ENCODE assay signal across 20 cellular contexts in the genomic region with DNA sequence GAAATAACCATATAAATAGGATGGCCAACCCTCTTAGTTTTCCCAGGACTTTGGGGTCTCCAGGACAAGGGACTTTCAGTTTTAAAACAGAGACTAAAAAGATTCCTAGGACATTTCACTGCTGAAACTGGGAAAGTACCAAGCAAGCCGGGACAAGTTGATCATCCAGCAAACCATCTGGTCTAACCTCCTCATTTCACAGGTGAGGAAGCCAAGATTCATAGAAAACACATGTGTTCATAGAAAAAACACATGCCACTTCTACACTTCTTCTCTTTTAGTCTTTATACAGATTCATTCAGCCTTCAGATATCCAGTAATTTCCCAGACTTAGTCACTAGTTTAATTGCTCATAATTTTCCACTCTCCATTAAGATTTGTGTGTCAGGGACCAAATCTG.
DNase-seq lines count a peak whose midpoint lies in the region; FAIRE-seq and TF ChIP-seq lines count a peak whose summit lies in the region.
"Had no signal": no experiment of that assay in that cellular context is flagged by ENCODE, and none has a peak within 500 bp of the region (broad histone marks: within the 10 kb centered on the region; RNA-seq: fewer than 3 reads in every experiment).

No MANE protein-coding gene starts in this region.

- H3K27me3 ChIP-seq in breast epithelium = no peaks in the 10 kb centered on the region
- H3K27me3 ChIP-seq in keratinocyte (ENCODE audit: control insufficient read depth, extremely low read depth, insufficient read depth, low read length) = no peaks in the 10 kb centered on the region
- no peaks in the 10 kb centered on the region for H3K27me3 ChIP-seq in PC-9 (ENCODE audit: insufficient read depth, low read depth)

- H3K9ac ChIP-seq in keratinocyte (ENCODE audit: control insufficient read depth, extremely low read depth, insufficient read depth, low read length) = peak overlapping the region; percentile 46
- H3K9ac ChIP-seq: GM23248 had no signal

- peak overlapping the region; percentile 35 for H2AFZ ChIP-seq in keratinocyte (ENCODE audit: control insufficient read depth, low read length)
- no peak overlapping the region for H2AFZ ChIP-seq in PC-9
- H2AFZ ChIP-seq: GM23248 had no signal

- CTCF ChIA-PET in MCF 10A (lab: Yijun Ruan, JAX) (interaction anchor here (0.8 to 0.9 kb wide), 2 partner anchors 14 to 24 kb away, joined by 3 to 4 read pairs; no protein-coding TSS in a partner anchor), PC-9 (lab: Charles Lee) (no interaction called here)

- H3K4me2 ChIP-seq in keratinocyte (ENCODE audit: control insufficient read depth, extremely low read depth, insufficient read depth, low read depth, low read length) (peak overlapping the region; percentile 55), PC-9 (no peak overlapping the region)

- no peaks in the 10 kb centered on the region for H4K20me1 ChIP-seq in keratinocyte (ENCODE audit: control insufficient read depth, extremely low read depth, insufficient read depth, low read length)
- H4K20me1 ChIP-seq in PC-9 (ENCODE audit: insufficient read depth) = no peaks in the 10 kb centered on the region

- H3K4me1 ChIP-seq in breast epithelium (peaks cover 3 to 7% of the 10 kb centered on the region in 2 donors), keratinocyte (ENCODE audit: control insufficient read depth, extremely low read depth, insufficient read depth, low read length) (peaks cover 43% of the 10 kb centered on the region), PC-9 (replicated peaks; ENCODE audit: insufficient read depth) (peaks cover 46% of the 10 kb centered on the region)

- H3K4me3 ChIP-seq in breast epithelium (no peak overlapping the region), keratinocyte (ENCODE audit: control insufficient read depth in 2 of 3, extremely low read depth in 1 of 3, insufficient read depth in 2 of 3, low read depth in 1 of 3, low read length in 3 of 3) (no peak overlapping the region), PC-9 (no peak overlapping the region)
- H3K4me3 ChIP-seq: GM23248, SK-N-MC had no signal

- intact Hi-C loops in MCF 10A (cut with micrococcal nuclease) (no loop called here), breast epithelium (cut with DNase I; ENCODE audit: low total_unique reads) (no loop called here), PC-9 (cut with micrococcal nuclease; ENCODE audit: unreplicated experiment) (no loop called here)

- H3K27me3 Mint-ChIP-seq in MCF 10A (ENCODE audit: insufficient read depth, unreplicated experiment) = no peaks in the 10 kb centered on the region

- H3F3A ChIP-seq in PC-9 (ENCODE audit: insufficient read depth, low read depth) = peaks cover 30% of the 10 kb centered on the region

- POLR2A ChIA-PET in MCF 10A (lab: Yijun Ruan, JAX) = interaction anchor here (0.6 to 6.7 kb wide), 5 partner anchors 9 to 405 kb away, joined by 3 to 68 read pairs (median 24); no protein-coding TSS in a partner anchor
- POLR2A ChIA-PET in PC-9 (lab: Charles Lee; ENCODE audit: unreplicated experiment) = no interaction called here

- no peak overlapping the region for H3K4me3 Mint-ChIP-seq in MCF 10A (ENCODE audit: unreplicated experiment)
- H3K4me3 Mint-ChIP-seq: CD8-positive, alpha-beta T cell had no signal

- no peaks in the 10 kb centered on the region for H3K9me3 Mint-ChIP-seq in MCF 10A (ENCODE audit: unreplicated experiment)
- H3K9me3 Mint-ChIP-seq: CD8-positive, alpha-beta T cell had no signal

- H3K9me1 ChIP-seq in keratinocyte (ENCODE audit: control insufficient read depth, extremely low read depth, insufficient read depth, low read length) = no peaks in the 10 kb centered on the region

- BruUV-seq in MCF 10A (replicated peaks; lab: Mats Ljungman, UMichigan) (no TSS peak), PC-9 (replicated peaks; lab: Mats Ljungman, UMichigan) (no TSS peak)

- peak; percentile 87 for FAIRE-seq in keratinocyte (lab: Jason Lieb, UNC)
- FAIRE-seq: GM12891 had no signal

- H3K9me3 ChIP-seq in breast epithelium = no peaks in the 10 kb centered on the region
- no peaks in the 10 kb centered on the region for H3K9me3 ChIP-seq in keratinocyte (ENCODE audit: control insufficient read depth, low read depth, low read length)
- H3K9me3 ChIP-seq in PC-9 (ENCODE audit: insufficient read depth, low read depth) = peaks cover 16% of the 10 kb centered on the region; the same call in 1 of the 2 replicates

- H3K79me2 ChIP-seq in keratinocyte (ENCODE audit: control insufficient read depth, insufficient read depth, low read length) (no peaks in the 10 kb centered on the region), PC-9 (ENCODE audit: low read depth) (no peaks in the 10 kb centered on the region)

- H3K4me1 Mint-ChIP-seq in MCF 10A (ENCODE audit: insufficient read depth, unreplicated experiment) = peaks cover 57% of the 10 kb centered on the region

- DNase-seq in MCF 10A (ENCODE audit: unreplicated experiment) (peak; percentile 67), breast epithelium (ENCODE audit: low spot score in 2 of 2) (no peak), keratinocyte (ENCODE audit: low read depth, low spot score) (no peak), PC-9 (no peak), C1 segment of cervical spinal cord (lab: John Stamatoyannopoulos, UW) (no peak), foreskin melanocyte (no peak)
- no peak for DNase-seq in stimulated activated naive CD4-positive, alpha-beta T cell treated with Interleukin-2 at 50 U/mL for 16 hours (lab: John Stamatoyannopoulos, UW)
- DNase-seq: CD8-positive, alpha-beta T cell; GF-D8; GM23248; IMR-90; Karpas-422; NCI-H1417 treated with DMSO at 0.1 percent for 48 hours; NCI-H2029 treated with DMSO at 0.1 percent for 48 hours; NCI-H524; Right ventricle myocardium superior had no signal

- no peak for TF ChIP-seq POLR2A in breast epithelium (IDR thresholded peaks at IDR 0.05)

- no peaks in the 10 kb centered on the region for H3K9me2 ChIP-seq in PC-9 (ENCODE audit: insufficient read depth)

- no peaks in the 10 kb centered on the region for H3K36me3 Mint-ChIP-seq in MCF 10A (ENCODE audit: insufficient read depth, unreplicated experiment)
- H3K36me3 Mint-ChIP-seq: CD8-positive, alpha-beta T cell had no signal

- no peak overlapping the region for H3K27ac ChIP-seq in breast epithelium
- peak overlapping the region; percentile 25 for H3K27ac ChIP-seq in angular gyrus (ENCODE audit: low read depth, low read length)
- peak overlapping the region; percentile 77 for H3K27ac ChIP-seq in keratinocyte (ENCODE audit: control insufficient read depth, insufficient read depth, low read length)
- H3K27ac ChIP-seq in PC-9 = no peak overlapping the region
- H3K27ac ChIP-seq: 22Rv1, GM23248, SK-N-MC had no signal

- dilution Hi-C loops in keratinocyte (cut with MboI; ENCODE audit: extremely low pct_ligation_motif_present, low sequenced_read_pairs) = no loop called here

- peak overlapping the region; percentile 18 for H3K27ac Mint-ChIP-seq in MCF 10A (ENCODE audit: low read depth, unreplicated experiment)
- H3K27ac Mint-ChIP-seq: CD8-positive, alpha-beta T cell had no signal

- H3K36me3 ChIP-seq in breast epithelium (no peaks in the 10 kb centered on the region), keratinocyte (ENCODE audit: control insufficient read depth in 2 of 2, extremely low read depth in 1 of 2, insufficient read depth in 2 of 2, low read length in 2 of 2) (no peaks in the 10 kb centered on the region), PC-9 (ENCODE audit: low read depth) (0 out of 2 replicates have a peak, but pooled peaks cover 5% of the 10 kb centered on the region)

- TF ChIP-seq CTCF in MCF 10A (IDR thresholded peaks at IDR 0.05; ENCODE audit: unreplicated experiment) (no peak), breast epithelium (IDR thresholded peaks at IDR 0.05) (no peak), keratinocyte (optimal IDR thresholded peaks at IDR 0.05 in 1 of 3, IDR thresholded peaks at IDR 0.05 in 1 of 3, conservative IDR thresholded peaks at IDR 0.05 in 1 of 3; ENCODE audit: extremely low read depth in 1 of 3, insufficient read depth in 2 of 3, low read length in 3 of 3) (no peak), PC-9 (conservative IDR thresholded peaks at IDR 0.05) (no peak)

Comparison
In these comparisons a context has a peak if more than half of its experiments do, and no peak if none do; other contexts are left out.
1. H3K27ac ChIP-seq: peak in angular gyrus (single experiment) and keratinocyte (single experiment); none in breast epithelium (0 of 2) and PC-9 (single experiment).